ENCODE assay signal across 8 cellular contexts in the genomic region with DNA sequence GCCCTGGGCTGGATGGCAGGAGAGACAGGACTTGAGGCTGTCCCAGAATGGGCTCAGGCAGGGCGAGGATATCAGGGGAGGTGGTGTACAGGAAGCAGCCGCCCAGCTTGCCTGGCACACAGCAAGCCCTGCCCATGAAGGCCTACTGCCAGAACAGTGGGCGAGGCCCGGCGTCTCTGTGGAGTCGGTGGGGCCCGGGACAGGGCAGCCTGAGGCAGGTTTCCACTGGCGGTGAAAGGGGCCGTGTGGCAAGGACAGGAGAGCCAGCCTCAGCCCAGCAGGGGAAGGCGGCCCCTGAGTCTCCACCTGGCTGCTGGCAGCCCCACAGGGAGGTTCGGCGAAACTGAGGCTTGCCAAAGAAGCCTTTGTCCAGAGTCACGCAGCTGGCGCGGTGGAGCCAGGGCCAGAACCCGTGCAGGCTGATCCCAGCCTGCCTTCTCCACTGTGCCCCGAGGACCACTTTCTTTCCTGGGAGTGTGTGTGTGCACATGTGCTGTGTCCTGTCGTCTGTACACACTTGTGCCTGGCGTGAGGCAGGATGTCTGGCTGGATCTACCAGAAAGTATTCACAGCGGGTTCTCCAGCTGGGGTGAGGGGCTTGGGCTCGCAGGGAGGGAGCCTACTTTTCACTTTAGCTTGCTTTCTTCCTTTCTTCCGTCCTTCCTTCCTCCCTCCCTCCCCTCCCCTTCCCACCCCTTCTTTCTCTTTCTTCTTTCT. TPM values are rescaled to one million over a fixed set of nuclear protein-coding genes. Genes with fewer than 3 reads are reported as not detected.
DNase-seq lines count a peak whose midpoint lies in the region; ATAC-seq and TF ChIP-seq lines count a peak whose summit lies in the region.

No MANE protein-coding gene starts in this region.

- TF ChIP-seq CTCF in coronary artery (IDR thresholded peaks at IDR 0.05) = no peak

- peak overlapping the region; percentile 83 for H3K4me3 ChIP-seq in coronary artery

- DNase-seq in Caki2 (ENCODE audit: low read depth) = peak; percentile 66
- peak; percentile 69 for DNase-seq in LoVo (ENCODE audit: low spot score)
- DNase-seq in activated CD4-positive, alpha-beta T cell treated with anti-CD3 and anti-CD28 coated beads for 4 hours = peak; percentile 54 to 60
- peak; percentile 87 for DNase-seq in coronary artery (ENCODE audit: low spot score)
- peak; percentile 50 to 54 for DNase-seq in lung microvascular endothelial cell (ENCODE audit: low read depth in 2 of 2)
- peak; percentile 37 for DNase-seq in stimulated activated CD8-positive, alpha-beta memory T cell treated with anti-CD3 and anti-CD28 coated beads, Interleukin-12 subunit alpha, Interleukin-12 subunit beta, amount 100 ng/mL, for 4 hours (ENCODE audit: low read depth)
- DNase-seq in iPS-NIHi11 (ENCODE audit: low spot score) = no peak

- ATAC-seq in GM19023 (IDR thresholded peaks at IDR 0.05; ENCODE audit: unreplicated experiment) = no peak

- in situ Hi-C loops in Caki2 (cut with HindIII; ENCODE audit: low pct_unique_long_range_greater_than_20kb, low sequenced_read_pairs) = no loop called here

- peak overlapping the region; percentile 72 to 89 for H3K27ac ChIP-seq in coronary artery

RNA-seq across cellular contexts. Expression of a gene that starts 1.2 kb away (rescaled TPM):
- 757 and 778 TPM in 2 replicates for total RNA-seq in Caki2 (2014; rRNA removed; shearing (Covaris generic); ENCODE audit: low replicate concordance)
- total RNA-seq in lung microvascular endothelial cell = 310 and 323 TPM in 2 replicates

RNA-seq across cellular contexts. Expression of a gene that starts 9.3 kb away (rescaled TPM):
- 41.8 and 67.9 TPM in 2 replicates for total RNA-seq in Caki2 (2014; rRNA removed; shearing (Covaris generic); ENCODE audit: low replicate concordance)
- 6.3 and 7.9 TPM in 2 replicates for total RNA-seq in lung microvascular endothelial cell

RNA-seq across cellular contexts. Expression of a gene that starts 34.4 kb away (rescaled TPM):
- total RNA-seq in Caki2 (2014; rRNA removed; shearing (Covaris generic); ENCODE audit: low replicate concordance) = 38.8 and 48.9 TPM in 2 replicates
- 13.3 and 19.6 TPM in 2 replicates for total RNA-seq in lung microvascular endothelial cell

RNA-seq across cellular contexts. Expression of a gene that starts 42.0 kb away (rescaled TPM):
- 14.9 and 27.0 TPM in 2 replicates for total RNA-seq in Caki2 (2014; rRNA removed; shearing (Covaris generic); ENCODE audit: low replicate concordance)
- total RNA-seq in lung microvascular endothelial cell = 0.79 and 1.1 TPM in 2 replicates
